ENCODE assay signal across 20 cellular contexts in genomic region chr1:22250724-22251123, GRCh38.
DNase-seq lines count a peak whose midpoint lies in the region; ATAC-seq and TF ChIP-seq lines count a peak whose summit lies in the region.
"Had no signal": no experiment of that assay in that cellular context is flagged by ENCODE, and none has a peak within 500 bp of the region (broad histone marks: within the 10 kb centered on the region; RNA-seq: fewer than 3 reads in every experiment).

No MANE protein-coding gene starts in this region.

- no peaks in the 10 kb centered on the region for H3K27me3 ChIP-seq in PC-9 (ENCODE audit: insufficient read depth, low read depth)
- H3K27me3 ChIP-seq: testis had no signal

- no peak overlapping the region for H3K27ac ChIP-seq in PC-9
- H3K27ac ChIP-seq: neutrophil, testis had no signal

- no peaks in the 10 kb centered on the region for H3K9me3 ChIP-seq in PC-9 (ENCODE audit: insufficient read depth, low read depth)
- H3K9me3 ChIP-seq: neutrophil, testis had no signal

- ATAC-seq in effector memory CD8-positive, alpha-beta T cell (replicated peaks): no peak
- no peak for ATAC-seq in GM18868 (IDR thresholded peaks at IDR 0.05; ENCODE audit: unreplicated experiment)
- no peak for ATAC-seq in activated CD8-positive, alpha-beta memory T cell treated with anti-CD3 and anti-CD28 coated beads, Interleukin-2, amount 10 ng/mL, durations not matched to agents 7 days and 5 days

- H3K27ac Mint-ChIP-seq in effector memory CD8-positive, alpha-beta T cell: no peak overlapping the region
- H3K27ac Mint-ChIP-seq in Calu3 (ENCODE audit: unreplicated experiment): no peak overlapping the region
- no peak overlapping the region for H3K27ac Mint-ChIP-seq in activated CD8-positive, alpha-beta memory T cell treated with anti-CD3 and anti-CD28 coated beads, Interleukin-2, amount 10 ng/mL, durations not matched to agents 7 days and 5 days

- no peaks in the 10 kb centered on the region for H3K36me3 Mint-ChIP-seq in effector memory CD8-positive, alpha-beta T cell (ENCODE audit: insufficient read depth)
- peaks cover 4% of the 10 kb centered on the region for H3K36me3 Mint-ChIP-seq in Calu3 (ENCODE audit: insufficient read depth, unreplicated experiment)
- H3K36me3 Mint-ChIP-seq in activated CD8-positive, alpha-beta memory T cell treated with anti-CD3 and anti-CD28 coated beads, Interleukin-2, amount 10 ng/mL, durations not matched to agents 7 days and 5 days: no peaks in the 10 kb centered on the region

- TF ChIP-seq CTCF in PC-9 (conservative IDR thresholded peaks at IDR 0.05) (no peak), Calu3 (IDR thresholded peaks at IDR 0.05; ENCODE audit: unreplicated experiment) (no peak)

- CTCF ChIA-PET in PC-9 (lab: Charles Lee) (no interaction called here), Calu3 (lab: Charles Lee) (no interaction called here)
- CTCF ChIA-PET in activated CD8-positive, alpha-beta memory T cell treated with anti-CD3 and anti-CD28 coated beads, Interleukin-2, amount 10 ng/mL, durations not matched to agents 7 days and 5 days (lab: Charles Lee): no interaction called here

- peak; percentile 73 for DNase-seq in 8988T
- peak; percentile 91 for DNase-seq in ELF-1 (ENCODE audit: low read depth, low spot score)
- peak; percentile 70 to 71 for DNase-seq in PC-9
- DNase-seq in iPS-NIHi11 (ENCODE audit: low spot score): peak; percentile 55
- no peak for DNase-seq in effector memory CD8-positive, alpha-beta T cell
- DNase-seq in Calu3: no peak
- no peak for DNase-seq in activated CD8-positive, alpha-beta memory T cell treated with anti-CD3 and anti-CD28 coated beads, Interleukin-2, amount 10 ng/mL, durations not matched to agents 7 days and 5 days
- DNase-seq: activated CD4-positive, alpha-beta T cell treated with anti-CD3 and anti-CD28 coated beads, Interleukin-2, amount 50 U/mL, for 1 hour; activated naive CD4-positive, alpha-beta T cell treated with anti-CD3 and anti-CD28 coated beads, Interleukin-2, amount 50 U/mL, for 16 hours; activated T-cell treated with anti-CD3 and anti-CD28 coated beads, Interleukin-2, amount 50 U/mL, for 1 hour; hypothalamus; NCI-H187; NK-92 treated with Interleukin-12 subunit alpha and Interleukin-12 subunit beta, amount 100 ng/mL, for 24 hours; retina; stimulated activated CD4-positive, alpha-beta T cell treated with anti-CD3 and anti-CD28 coated beads, Interleukin-12 subunit alpha, Interleukin-12 subunit beta, amount 100 ng/mL, for 4 hours; SW 1271; testis had no signal

- H2AFZ ChIP-seq in PC-9: no peak overlapping the region

- H3K4me3 ChIP-seq in PC-9: no peak overlapping the region
- H3K4me3 ChIP-seq: testis had no signal

- H4K20me1 ChIP-seq in PC-9 (ENCODE audit: insufficient read depth): no peaks in the 10 kb centered on the region

- POLR2A ChIA-PET in PC-9 (lab: Charles Lee; ENCODE audit: unreplicated experiment): no interaction called here

- no peaks in the 10 kb centered on the region for H3K36me3 ChIP-seq in PC-9 (ENCODE audit: low read depth)
- H3K36me3 ChIP-seq: neutrophil had no signal

- no peaks in the 10 kb centered on the region for H3K9me2 ChIP-seq in PC-9 (ENCODE audit: insufficient read depth)

- H3K4me1 ChIP-seq in PC-9 (replicated peaks; ENCODE audit: insufficient read depth): peaks cover 42% of the 10 kb centered on the region
- H3K4me1 ChIP-seq: testis had no signal

- intact Hi-C loops in PC-9 (cut with micrococcal nuclease; ENCODE audit: unreplicated experiment): no loop called here
- intact Hi-C loops in Calu3 (cut with micrococcal nuclease; ENCODE audit: unreplicated experiment): no loop called here

- no peak overlapping the region for H3K4me3 Mint-ChIP-seq in effector memory CD8-positive, alpha-beta T cell
- no peak overlapping the region for H3K4me3 Mint-ChIP-seq in Calu3 (ENCODE audit: low read depth, unreplicated experiment)
- H3K4me3 Mint-ChIP-seq in activated CD8-positive, alpha-beta memory T cell treated with anti-CD3 and anti-CD28 coated beads, Interleukin-2, amount 10 ng/mL, durations not matched to agents 7 days and 5 days: no peak overlapping the region

- peak overlapping the region; percentile 49 for H3K4me2 ChIP-seq in PC-9

- peaks cover 9% of the 10 kb centered on the region; the same call in 1 of the 2 replicates for H3F3A ChIP-seq in PC-9 (ENCODE audit: insufficient read depth, low read depth)

- H3K79me2 ChIP-seq in PC-9 (ENCODE audit: low read depth): no peaks in the 10 kb centered on the region

- H3K27me3 Mint-ChIP-seq in effector memory CD8-positive, alpha-beta T cell: peaks cover 70 to 97% of the 10 kb centered on the region in 2 donors
- peaks cover 68% of the 10 kb centered on the region for H3K27me3 Mint-ChIP-seq in Calu3 (ENCODE audit: unreplicated experiment)
- peaks cover 29% of the 10 kb centered on the region for H3K27me3 Mint-ChIP-seq in activated CD8-positive, alpha-beta memory T cell treated with anti-CD3 and anti-CD28 coated beads, Interleukin-2, amount 10 ng/mL, durations not matched to agents 7 days and 5 days

- no peaks in the 10 kb centered on the region for H3K9me3 Mint-ChIP-seq in effector memory CD8-positive, alpha-beta T cell
- no peaks in the 10 kb centered on the region for H3K9me3 Mint-ChIP-seq in Calu3 (ENCODE audit: low read depth, unreplicated experiment)
- no peaks in the 10 kb centered on the region for H3K9me3 Mint-ChIP-seq in activated CD8-positive, alpha-beta memory T cell treated with anti-CD3 and anti-CD28 coated beads, Interleukin-2, amount 10 ng/mL, durations not matched to agents 7 days and 5 days (ENCODE audit: low read depth)
- H3K9me3 Mint-ChIP-seq: IgD-negative memory B cell had no signal

- BruUV-seq in PC-9 (replicated peaks; lab: Mats Ljungman, UMichigan) (no TSS peak), Calu3 (replicated peaks; lab: Mats Ljungman, UMichigan) (no TSS peak)

- H3K4me1 Mint-ChIP-seq in effector memory CD8-positive, alpha-beta T cell (ENCODE audit: low read depth in 2 of 2): peaks cover 0 to 6% of the 10 kb centered on the region in 2 donors
- H3K4me1 Mint-ChIP-seq in Calu3 (ENCODE audit: low read depth, unreplicated experiment): peaks cover 14% of the 10 kb centered on the region
- H3K4me1 Mint-ChIP-seq in activated CD8-positive, alpha-beta memory T cell treated with anti-CD3 and anti-CD28 coated beads, Interleukin-2, amount 10 ng/mL, durations not matched to agents 7 days and 5 days: no peaks in the 10 kb centered on the region
- H3K4me1 Mint-ChIP-seq: IgD-negative memory B cell had no signal

Comparison
In these comparisons a context has a peak if more than half of its experiments do, and no peak if none do; other contexts are left out.
1. DNase-seq: peak in 8988T (single experiment), ELF-1 (single experiment), PC-9 (2 of 2) and iPS-NIHi11 (single experiment); none in effector memory CD8-positive, alpha-beta T cell (0 of 3), Calu3 (single experiment) and activated CD8-positive, alpha-beta memory T cell treated with anti-CD3 and anti-CD28 coated beads, Interleukin-2, amount 10 ng/mL, durations not matched to agents 7 days and 5 days (single experiment).